8 cellular contexts compared by ENCODE assay signal in the genomic region with DNA sequence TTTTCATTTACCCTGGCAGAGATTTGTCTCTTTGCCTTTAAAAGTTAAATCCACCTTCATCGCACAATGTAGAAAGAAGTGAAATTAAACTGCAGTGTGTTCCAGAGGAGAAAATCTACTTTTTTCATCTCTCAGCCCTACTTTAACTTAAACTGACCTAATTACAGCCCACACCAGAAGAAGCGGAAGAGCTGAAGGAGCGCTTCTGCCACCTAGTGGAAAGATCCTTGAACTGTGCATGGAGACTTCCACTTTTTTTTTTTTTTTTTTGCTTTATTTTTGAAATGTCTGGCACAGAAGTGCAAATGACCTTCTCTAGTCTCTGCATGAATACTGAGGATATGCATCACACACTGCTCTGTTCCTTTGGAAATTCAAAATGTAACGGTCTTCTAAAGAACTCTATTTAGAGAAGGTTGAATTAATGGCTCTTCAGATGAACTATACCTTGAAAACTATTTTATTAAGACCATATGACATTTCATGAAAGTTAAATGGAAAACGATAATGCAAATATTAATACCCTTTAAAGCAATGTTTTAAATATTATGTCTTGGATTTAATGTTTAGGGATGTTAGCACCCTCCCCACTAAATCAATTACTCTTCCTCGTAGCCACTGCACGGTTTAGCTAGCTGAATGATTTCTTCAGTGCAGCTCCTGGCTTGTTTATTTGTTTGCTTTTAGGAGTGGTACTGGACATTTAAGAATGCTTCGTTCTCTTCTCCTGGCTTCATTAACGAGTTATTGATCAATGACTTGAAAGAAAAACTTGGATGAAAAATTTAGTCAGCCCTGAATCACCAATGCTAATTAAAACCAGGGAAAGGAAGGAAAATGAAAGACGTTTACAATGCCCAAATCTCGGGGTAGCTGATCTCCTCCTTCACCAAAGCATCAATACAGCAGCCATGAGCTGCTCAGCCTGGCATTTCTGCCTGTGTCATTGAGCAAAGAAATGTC.
A peak's percentile ranks its signal among the peaks of the same experiment; 100 is the strongest.
DNase-seq lines count a peak whose midpoint lies in the region; ATAC-seq, FAIRE-seq and TF ChIP-seq lines count a peak whose summit lies in the region.

No MANE protein-coding gene starts in this region.

- H3K9me3 ChIP-seq in body of pancreas (no peaks in the 10 kb centered on the region), spleen (no peaks in the 10 kb centered on the region)

- H3K27ac ChIP-seq in body of pancreas: no peak overlapping the region
- peak overlapping the region in 7 of 8 donors; percentile 72 to 84 (median 76) for H3K27ac ChIP-seq in spleen

- TF ChIP-seq CTCF in body of pancreas (IDR thresholded peaks at IDR 0.05) (peak; percentile 59 to 92 (median 83)), spleen (IDR thresholded peaks at IDR 0.05 in 8 of 11, conservative IDR thresholded peaks at IDR 0.05 in 3 of 11) (peak; percentile 59 to 97 (median 82))

- no peaks in the 10 kb centered on the region for H3K27me3 ChIP-seq in body of pancreas
- no peaks in the 10 kb centered on the region for H3K27me3 ChIP-seq in spleen (replicated peaks in 1 of 7)

- H3K4me1 ChIP-seq in body of pancreas: no peaks in the 10 kb centered on the region
- peaks cover 4 to 25% (median 14%) of the 10 kb centered on the region in 6 donors for H3K4me1 ChIP-seq in spleen

- 8 to 10% methylated on average over 11 of the region's 11 CpGs for WGBS in body of pancreas, 2 donors
- WGBS in spleen, 5 donors: 35 to 49% (median 41%) methylated on average over 11 of the region's 11 CpGs

- intact Hi-C loops in body of pancreas (cut with DNase I) (no loop called here), spleen (cut with DNase I; ENCODE audit: low total_unique reads) (no loop called here)

- ATAC-seq in GM18505 (IDR thresholded peaks at IDR 0.05; ENCODE audit: unreplicated experiment) (peak; percentile 95), HG02970 (IDR thresholded peaks at IDR 0.05; ENCODE audit: low FRiP score, unreplicated experiment) (peak; percentile 68), body of pancreas (peak; percentile 91)

- DNase-seq in NCI-H146 treated with DMSO at 0.1 percent for 48 hours (lab: John Stamatoyannopoulos, UW; ENCODE audit: unreplicated experiment) (peak; percentile 92), T-helper 9 cell (peak; percentile 47), body of pancreas (peak; percentile 61 to 65 (median 62)), iPS-NIHi7 (ENCODE audit: extremely low spot score) (peak; percentile 57), spleen (peak; percentile 72)

- no peak overlapping the region for H3K4me3 ChIP-seq in body of pancreas
- H3K4me3 ChIP-seq in spleen: peak overlapping the region; percentile 25 to 62 (median 28)

- no peak for TF ChIP-seq POLR2A in GM18505 (IDR thresholded peaks at IDR 0.05; ENCODE audit: borderline replicate concordance, extremely low read depth, insufficient read depth, insufficient read length)
- no peak for TF ChIP-seq POLR2A in body of pancreas (IDR thresholded peaks at IDR 0.05)
- peak in 1 of 3 donors; percentile 5 for TF ChIP-seq POLR2A in spleen (IDR thresholded peaks at IDR 0.05)

- peak; percentile 97 for FAIRE-seq in A204.1 (lab: Jason Lieb, UNC)

- H3K36me3 ChIP-seq in body of pancreas (replicated peaks in 1 of 2; ENCODE audit: insufficient read depth in 1 of 2, low read depth in 2 of 2): no peaks in the 10 kb centered on the region
- no peaks in the 10 kb centered on the region for H3K36me3 ChIP-seq in spleen

Comparison
In these comparisons a context has a peak if more than half of its experiments do, and no peak if none do; other contexts are left out.
1. H3K27ac ChIP-seq: peak in spleen (7 of 8); none in body of pancreas (0 of 4).
2. H3K4me3 ChIP-seq: peak in spleen (8 of 8); none in body of pancreas (0 of 2).
3. Peak in every context shown above with its lines, with median percentiles within 50 percentile points of each other: ATAC-seq and DNase-seq.